In genomic region chr2:102020596-102021170, GRCh38 we compare ENCODE assay signal across 8 cellular contexts. TPM values are rescaled to one million over a fixed set of nuclear protein-coding genes. Genes with fewer than 3 reads are reported as not detected.
DNase-seq lines count a peak whose midpoint lies in the region; ATAC-seq and TF ChIP-seq lines count a peak whose summit lies in the region.

No MANE protein-coding gene starts in this region.

- no peak overlapping the region for H3K4me3 ChIP-seq in psoas muscle
- H3K4me3 ChIP-seq in uterus = no peak overlapping the region

- H3K27me3 Mint-ChIP-seq in activated naive CD8-positive, alpha-beta T cell treated with anti-CD3 and anti-CD28 coated beads, Interleukin-2, amount 10 ng/mL, durations not matched to agents 7 days and 5 days = peaks cover 3% of the 10 kb centered on the region

- no peaks in the 10 kb centered on the region for H3K36me3 Mint-ChIP-seq in activated naive CD8-positive, alpha-beta T cell treated with anti-CD3 and anti-CD28 coated beads, Interleukin-2, amount 10 ng/mL, durations not matched to agents 7 days and 5 days

- TF ChIP-seq POLR2A in uterus (IDR thresholded peaks at IDR 0.05) = peak in 1 of 2 donors; percentile 15

- H3K9me3 Mint-ChIP-seq in activated naive CD8-positive, alpha-beta T cell treated with anti-CD3 and anti-CD28 coated beads, Interleukin-2, amount 10 ng/mL, durations not matched to agents 7 days and 5 days = no peaks in the 10 kb centered on the region

- peaks cover 4% of the 10 kb centered on the region for H3K4me1 Mint-ChIP-seq in activated naive CD8-positive, alpha-beta T cell treated with anti-CD3 and anti-CD28 coated beads, Interleukin-2, amount 10 ng/mL, durations not matched to agents 7 days and 5 days

- H3K27ac Mint-ChIP-seq in activated naive CD8-positive, alpha-beta T cell treated with anti-CD3 and anti-CD28 coated beads, Interleukin-2, amount 10 ng/mL, durations not matched to agents 7 days and 5 days = no peak overlapping the region

- no peaks in the 10 kb centered on the region for H3K9me3 ChIP-seq in psoas muscle
- no peaks in the 10 kb centered on the region for H3K9me3 ChIP-seq in uterus

- H3K36me3 ChIP-seq in psoas muscle (ENCODE audit: insufficient read depth in 1 of 2, low read depth in 1 of 2) (no peaks in the 10 kb centered on the region), uterus (no peaks in the 10 kb centered on the region)

- no peak overlapping the region for H3K27ac ChIP-seq in psoas muscle
- H3K27ac ChIP-seq in uterus = peak overlapping the region; percentile 9 to 43

- DNase-seq in DMS 273 (lab: John Stamatoyannopoulos, UW; ENCODE audit: unreplicated experiment) (peak; percentile 79), LoVo (ENCODE audit: low spot score) (peak; percentile 67), SW480 (ENCODE audit: low spot score) (peak; percentile 66), cardiac septum (ENCODE audit: low spot score) (peak; percentile 92), psoas muscle (peak; percentile 91 to 94), uterus (peak; percentile 90 to 92)
- DNase-seq in activated naive CD8-positive, alpha-beta T cell treated with anti-CD3 and anti-CD28 coated beads, Interleukin-2, amount 10 ng/mL, durations not matched to agents 7 days and 5 days = peak; percentile 85

- ATAC-seq in GM21529 (IDR thresholded peaks at IDR 0.05; ENCODE audit: unreplicated experiment) = peak; percentile 61
- ATAC-seq in activated naive CD8-positive, alpha-beta T cell treated with anti-CD3 and anti-CD28 coated beads, Interleukin-2, amount 10 ng/mL, durations not matched to agents 7 days and 5 days (ENCODE audit: low read depth) = peak; percentile 89
- peak; percentile 97 to 99 (median 98) for ATAC-seq in psoas muscle

- H3K27me3 ChIP-seq in psoas muscle (ENCODE audit: insufficient read depth in 3 of 3, low read length in 2 of 3) (no peaks in the 10 kb centered on the region), uterus (no peaks in the 10 kb centered on the region)

- no peak overlapping the region for H3K4me3 Mint-ChIP-seq in activated naive CD8-positive, alpha-beta T cell treated with anti-CD3 and anti-CD28 coated beads, Interleukin-2, amount 10 ng/mL, durations not matched to agents 7 days and 5 days

- intact Hi-C loops in cardiac septum (cut with DNase I) (loop anchor here (1.0 to 5.0 kb wide), 3 partner anchors 122 to 220 kb away; partner anchors contain the start of gene IL1R1), psoas muscle (cut with DNase I) (loop anchor here (1.0 to 10.0 kb wide), 8 partner anchors 37 to 424 kb away; partner anchors contain the start of gene IL18R1 (in 1 of the 2)), uterus (cut with DNase I; ENCODE audit: low total_unique reads) (loop anchor here (5.0 to 10.0 kb wide), 2 partner anchors 124 to 222 kb away; partner anchors contain the start of gene IL1R1)

- peaks cover 15% of the 10 kb centered on the region for H3K4me1 ChIP-seq in psoas muscle
- no peaks in the 10 kb centered on the region for H3K4me1 ChIP-seq in uterus

- TF ChIP-seq CTCF in psoas muscle (IDR thresholded peaks at IDR 0.05) = peak; percentile 100
- TF ChIP-seq CTCF in uterus (IDR thresholded peaks at IDR 0.05) = peak; percentile 96 to 100 (median 98)

- WGBS in psoas muscle, 3 donors = 3 to 11% (median 4%) methylated on average over 16 to 18 of the region's 18 CpGs

- POLR2A ChIA-PET in activated naive CD8-positive, alpha-beta T cell treated with anti-CD3 and anti-CD28 coated beads, Interleukin-2, amount 10 ng/mL, durations not matched to agents 7 days and 5 days (lab: Charles Lee) = interaction anchor here (1.0 kb wide), 1 partner anchor 220 kb away, joined by 6 read pairs; no protein-coding TSS in a partner anchor

RNA-seq across cellular contexts. Expression of gene IL1R2, which starts 28.9 kb away (rescaled TPM):
- total RNA-seq in activated naive CD8-positive, alpha-beta T cell treated with anti-CD3 and anti-CD28 coated beads, Interleukin-2, amount 10 ng/mL, durations not matched to agents 7 days and 5 days = under 1 TPM in 1 of 2 experiments, not detected in 1; 0.53 TPM
- total RNA-seq in cardiac septum = 1.0 TPM
- 1 to 10 TPM in 2 of 4 donors, under 1 TPM in 2; 0.41 to 3.1 (median 1.6) TPM for total RNA-seq in psoas muscle
- polyA plus RNA-seq in psoas muscle = 1 to 10 TPM in 2 of 3 donors, under 1 TPM in 1; 0.86 to 3.4 (median 1.3) TPM
- 1 to 10 TPM; 2.9 to 8.2 (median 4.9) TPM for total RNA-seq in uterus
